ENCODE assay signal across 8 cellular contexts in the genomic region with DNA sequence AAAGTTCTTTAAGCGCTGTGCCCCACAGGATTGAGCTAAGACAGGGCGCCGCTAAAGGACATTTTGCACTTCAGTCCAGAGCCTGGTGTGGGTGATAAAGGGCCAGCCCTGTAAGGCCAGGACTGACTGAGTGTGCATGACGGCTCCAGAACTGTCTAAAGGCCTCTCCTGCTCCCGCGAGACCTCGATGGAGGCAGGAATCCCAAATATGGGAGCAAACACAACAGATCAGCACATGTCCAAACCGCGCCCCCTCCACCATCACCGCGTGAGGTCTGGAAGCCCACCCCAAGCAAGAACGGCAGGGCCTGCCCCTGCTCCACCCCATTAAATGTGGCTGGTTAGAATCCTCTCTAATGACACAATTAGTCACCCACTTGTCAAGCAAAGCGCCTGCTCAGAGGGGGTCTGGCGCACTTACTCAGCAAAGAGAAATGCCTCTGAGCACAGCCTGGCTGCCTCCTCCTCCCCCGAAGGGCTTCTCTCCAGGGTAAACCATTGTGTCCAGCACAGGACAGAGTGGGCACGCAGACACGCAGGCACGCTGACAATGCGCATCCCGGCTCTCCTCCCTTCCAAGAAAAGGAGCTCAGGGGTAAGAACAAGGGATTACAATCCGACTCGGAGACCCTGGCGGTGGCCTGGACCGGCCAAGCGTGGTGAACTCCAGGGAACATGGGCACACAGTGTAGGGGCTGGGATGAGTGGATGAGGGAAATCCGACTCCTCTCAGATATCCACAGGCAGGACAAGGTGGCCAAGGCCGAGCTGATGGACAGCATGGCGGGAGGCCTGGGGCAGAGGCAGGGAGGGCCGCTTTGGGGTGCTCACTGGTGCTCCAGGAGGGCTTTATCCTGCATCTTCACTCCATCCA. TPM values are rescaled to one million over a fixed set of nuclear protein-coding genes. Genes with fewer than 3 reads are reported as not detected.
DNase-seq lines count a peak whose midpoint lies in the region; ATAC-seq and TF ChIP-seq lines count a peak whose summit lies in the region.

No MANE protein-coding gene starts in this region.

- H3K27ac ChIP-seq in adipose tissue (ENCODE audit: low read depth, low read length) (peak overlapping the region; percentile 45), left ventricle myocardium inferior (replicated peaks) (peak overlapping the region; percentile 97), prostate gland (peak overlapping the region; percentile 86)

- intact Hi-C loops in left ventricle myocardium inferior (cut with micrococcal nuclease) (no loop called here), prostate gland (cut with DNase I) (loop anchor here (1.0 kb wide), 1 partner anchor 17 kb away; a partner anchor contains a TSS)

- 52 to 61% (median 56%) methylated on average over 29 of the region's 29 CpGs for WGBS in adipose tissue, 3 donors
- 31% methylated on average over 29 of the region's 29 CpGs for WGBS in prostate gland

- H3K36me3 ChIP-seq in left ventricle myocardium inferior, result peaks cover 13% of the 10 kb centered on the region
- H3K36me3 ChIP-seq in prostate gland, result no peaks in the 10 kb centered on the region

- ATAC-seq in GM19467 (IDR thresholded peaks at IDR 0.05; ENCODE audit: unreplicated experiment), result no peak
- ATAC-seq in GM21423 (IDR thresholded peaks at IDR 0.05; ENCODE audit: unreplicated experiment), result no peak
- ATAC-seq in HG03565 (IDR thresholded peaks at IDR 0.05; ENCODE audit: unreplicated experiment), result no peak

- in situ Hi-C loops in ACHN (cut with HindIII; ENCODE audit: low pct_ligation_motif_present, low pct_unique_long_range_greater_than_20kb, low sequenced_read_pairs), result no loop called here

- H3K4me3 ChIP-seq in HFF-Myc (replicated peaks; ENCODE audit: low read depth, low read length), result peak overlapping the region; percentile 70
- peak overlapping the region; percentile 83 for H3K4me3 ChIP-seq in left ventricle myocardium inferior
- peak overlapping the region; percentile 50 to 54 for H3K4me3 ChIP-seq in prostate gland

- DNase-seq in ACHN (peak; percentile 99), HFF-Myc (ENCODE audit: extremely low read depth, low read depth) (peak; percentile 85), left ventricle myocardium inferior (peak; percentile 92), prostate gland (ENCODE audit: low spot score) (peak; percentile 44)

- TF ChIP-seq CTCF in HFF-Myc (IDR thresholded peaks at IDR 0.05; ENCODE audit: low read depth, low read length, missing control alignments) (no peak), left ventricle myocardium inferior (IDR thresholded peaks at IDR 0.05; ENCODE audit: borderline replicate concordance) (no peak), prostate gland (IDR thresholded peaks at IDR 0.05) (no peak)

- peaks cover 85% of the 10 kb centered on the region for H3K4me1 ChIP-seq in left ventricle myocardium inferior
- H3K4me1 ChIP-seq in prostate gland (replicated peaks), result peaks cover 8% of the 10 kb centered on the region

- no peak for TF ChIP-seq POLR2A in prostate gland (IDR thresholded peaks at IDR 0.05)

- no peaks in the 10 kb centered on the region for H3K27me3 ChIP-seq in left ventricle myocardium inferior (ENCODE audit: low read depth)
- no peaks in the 10 kb centered on the region for H3K27me3 ChIP-seq in prostate gland (replicated peaks; ENCODE audit: insufficient read depth)

- no peaks in the 10 kb centered on the region for H3K9me3 ChIP-seq in left ventricle myocardium inferior (replicated peaks)
- no peaks in the 10 kb centered on the region for H3K9me3 ChIP-seq in prostate gland

RNA-seq across cellular contexts. Expression of a gene that starts 1.5 kb away (rescaled TPM):
- polyA plus RNA-seq in adipose tissue, result 100 to 1,000 TPM in 2 of 3 donors, 10 to 100 TPM in 1; 47.6 to 192 (median 176) TPM
- total RNA-seq in left ventricle myocardium inferior, result 411 TPM
- 100 to 1,000 TPM in 1 of 2 donors, 10 to 100 TPM in 1; 76.1 to 285 TPM for total RNA-seq in prostate gland

RNA-seq across cellular contexts. Expression of a gene that starts 17.1 kb away (rescaled TPM):
- polyA plus RNA-seq in adipose tissue, result 10 to 100 TPM; 19.3 to 51.5 (median 32.4) TPM
- 65.2 TPM for total RNA-seq in left ventricle myocardium inferior
- total RNA-seq in prostate gland, result 10 to 100 TPM; 17.7 to 40.5 TPM

RNA-seq across cellular contexts. Expression of a gene that starts 17.3 kb away (rescaled TPM):
- 10 to 100 TPM; 30.2 to 33.4 (median 30.9) TPM for polyA plus RNA-seq in adipose tissue
- total RNA-seq in left ventricle myocardium inferior, result 21.0 TPM
- total RNA-seq in prostate gland, result 10 to 100 TPM; 39.5 to 47.9 TPM

RNA-seq across cellular contexts. Expression of a gene that starts 27.8 kb away (rescaled TPM):
- 100 to 1,000 TPM in 2 of 3 donors, 10 to 100 TPM in 1; 60.6 to 298 (median 109) TPM for polyA plus RNA-seq in adipose tissue
- 78.5 TPM for total RNA-seq in left ventricle myocardium inferior
- 100 to 1,000 TPM; 217 to 316 TPM for total RNA-seq in prostate gland

RNA-seq across cellular contexts. Expression of a gene that starts 28.6 kb away (rescaled TPM):
- 10 to 100 TPM in 2 of 3 donors, 1 to 10 TPM in 1; 8.5 to 15.4 (median 15.0) TPM for polyA plus RNA-seq in adipose tissue
- total RNA-seq in left ventricle myocardium inferior (21.4 TPM), prostate gland (10 to 100 TPM; 26.7 to 44.3 TPM)

Comparison
In these comparisons a context has a peak if more than half of its experiments do, and no peak if none do; other contexts are left out.
1. DNase-seq: peak in every context shown above with its lines; median percentile 99 in ACHN; 92 in left ventricle myocardium inferior; 85 in HFF-Myc; 44 in prostate gland.
2. H3K27ac ChIP-seq: peak in every context shown above with its lines; median percentile 97 in left ventricle myocardium inferior; 86 in prostate gland; 45 in adipose tissue.